1 cellular context compared by ENCODE assay signal in the genomic region with DNA sequence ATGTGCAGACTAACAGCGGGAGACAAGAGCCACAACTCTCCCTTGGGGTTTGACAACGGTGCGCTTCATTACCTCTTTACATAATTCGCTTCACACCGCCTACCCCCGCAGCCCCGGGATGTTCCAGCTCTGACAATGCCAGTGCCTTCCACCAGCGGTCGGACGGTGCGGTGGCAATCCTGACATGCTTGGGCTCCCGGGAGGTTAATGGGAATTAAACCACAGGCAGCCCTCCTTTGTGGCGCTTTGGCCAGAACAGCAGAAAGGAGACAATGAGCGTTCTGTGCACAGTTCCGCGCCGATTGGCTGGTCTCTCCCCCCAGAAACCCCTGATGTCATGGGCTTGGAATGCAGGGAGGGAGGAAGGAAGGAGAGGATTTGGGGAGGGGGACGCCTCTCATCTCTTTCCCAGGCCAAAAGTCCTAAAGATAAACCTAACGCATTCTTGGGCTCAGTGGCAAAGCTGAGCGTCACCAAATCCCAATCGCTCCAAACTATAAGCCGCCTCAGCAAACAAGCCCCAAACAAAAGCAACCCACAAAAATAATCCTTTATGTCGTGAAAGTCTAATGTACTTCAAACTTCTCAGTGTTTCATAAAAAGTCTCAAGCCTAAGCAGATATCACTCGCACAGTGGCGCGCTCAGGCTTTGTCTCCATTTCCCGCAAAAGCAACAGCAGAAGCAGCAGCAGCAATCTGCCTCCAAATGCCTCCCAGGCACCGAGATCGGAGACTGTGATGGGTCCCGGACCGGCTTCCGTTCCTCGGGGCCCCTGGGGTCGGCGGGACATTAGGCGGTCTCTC.
TF ChIP-seq lines count a peak whose summit lies in the region.

No MANE protein-coding gene starts in this region.

TF ChIP-seq in HepG2, 621 proteins besides CTCF, POLR2A, EP300 and RAD21 (continued from another document and continues in another):
- TF ChIP-seq, protein P1, sequence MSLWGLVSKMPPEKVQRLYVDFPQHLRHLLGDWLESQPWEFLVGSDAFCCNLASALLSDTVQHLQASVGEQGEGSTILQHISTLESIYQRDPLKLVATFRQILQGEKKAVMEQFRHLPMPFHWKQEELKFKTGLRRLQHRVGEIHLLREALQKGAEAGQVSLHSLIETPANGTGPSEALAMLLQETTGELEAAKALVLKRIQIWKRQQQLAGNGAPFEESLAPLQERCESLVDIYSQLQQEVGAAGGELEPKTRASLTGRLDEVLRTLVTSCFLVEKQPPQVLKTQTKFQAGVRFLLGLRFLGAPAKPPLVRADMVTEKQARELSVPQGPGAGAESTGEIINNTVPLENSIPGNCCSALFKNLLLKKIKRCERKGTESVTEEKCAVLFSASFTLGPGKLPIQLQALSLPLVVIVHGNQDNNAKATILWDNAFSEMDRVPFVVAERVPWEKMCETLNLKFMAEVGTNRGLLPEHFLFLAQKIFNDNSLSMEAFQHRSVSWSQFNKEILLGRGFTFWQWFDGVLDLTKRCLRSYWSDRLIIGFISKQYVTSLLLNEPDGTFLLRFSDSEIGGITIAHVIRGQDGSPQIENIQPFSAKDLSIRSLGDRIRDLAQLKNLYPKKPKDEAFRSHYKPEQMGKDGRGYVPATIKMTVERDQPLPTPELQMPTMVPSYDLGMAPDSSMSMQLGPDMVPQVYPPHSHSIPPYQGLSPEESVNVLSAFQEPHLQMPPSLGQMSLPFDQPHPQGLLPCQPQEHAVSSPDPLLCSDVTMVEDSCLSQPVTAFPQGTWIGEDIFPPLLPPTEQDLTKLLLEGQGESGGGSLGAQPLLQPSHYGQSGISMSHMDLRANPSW (CRISPR knock-in tag; IDR thresholded peaks at IDR 0.05; ENCODE audit: borderline replicate concordance) = no peak
- no peak for TF ChIP-seq MBD4 (IDR thresholded peaks at IDR 0.05; ENCODE audit: borderline replicate concordance, low read length)
- TF ChIP-seq, protein P2, sequence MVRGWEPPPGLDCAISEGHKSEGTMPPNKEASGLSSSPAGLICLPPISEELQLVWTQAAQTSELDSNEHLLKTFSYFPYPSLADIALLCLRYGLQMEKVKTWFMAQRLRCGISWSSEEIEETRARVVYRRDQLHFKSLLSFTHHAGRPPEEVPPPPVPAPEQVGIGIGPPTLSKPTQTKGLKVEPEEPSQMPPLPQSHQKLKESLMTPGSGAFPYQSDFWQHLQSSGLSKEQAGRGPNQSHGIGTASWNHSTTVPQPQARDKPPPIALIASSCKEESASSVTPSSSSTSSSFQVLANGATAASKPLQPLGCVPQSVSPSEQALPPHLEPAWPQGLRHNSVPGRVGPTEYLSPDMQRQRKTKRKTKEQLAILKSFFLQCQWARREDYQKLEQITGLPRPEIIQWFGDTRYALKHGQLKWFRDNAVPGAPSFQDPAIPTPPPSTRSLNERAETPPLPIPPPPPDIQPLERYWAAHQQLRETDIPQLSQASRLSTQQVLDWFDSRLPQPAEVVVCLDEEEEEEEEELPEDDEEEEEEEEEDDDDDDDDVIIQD (CRISPR knock-in tag; IDR thresholded peaks at IDR 0.05; ENCODE audit: low read depth) = no peak
- no peak for TF ChIP-seq FOXO1 (CRISPR knock-in tag; IDR thresholded peaks at IDR 0.05)
- no peak for TF ChIP-seq THAP11 (CRISPR knock-in tag; IDR thresholded peaks at IDR 0.05)
- peak; percentile 55; the same call in 1 of the 2 replicates for TF ChIP-seq ZNF256 (CRISPR knock-in tag; conservative IDR thresholded peaks at IDR 0.05)
- TF ChIP-seq, protein P3, sequence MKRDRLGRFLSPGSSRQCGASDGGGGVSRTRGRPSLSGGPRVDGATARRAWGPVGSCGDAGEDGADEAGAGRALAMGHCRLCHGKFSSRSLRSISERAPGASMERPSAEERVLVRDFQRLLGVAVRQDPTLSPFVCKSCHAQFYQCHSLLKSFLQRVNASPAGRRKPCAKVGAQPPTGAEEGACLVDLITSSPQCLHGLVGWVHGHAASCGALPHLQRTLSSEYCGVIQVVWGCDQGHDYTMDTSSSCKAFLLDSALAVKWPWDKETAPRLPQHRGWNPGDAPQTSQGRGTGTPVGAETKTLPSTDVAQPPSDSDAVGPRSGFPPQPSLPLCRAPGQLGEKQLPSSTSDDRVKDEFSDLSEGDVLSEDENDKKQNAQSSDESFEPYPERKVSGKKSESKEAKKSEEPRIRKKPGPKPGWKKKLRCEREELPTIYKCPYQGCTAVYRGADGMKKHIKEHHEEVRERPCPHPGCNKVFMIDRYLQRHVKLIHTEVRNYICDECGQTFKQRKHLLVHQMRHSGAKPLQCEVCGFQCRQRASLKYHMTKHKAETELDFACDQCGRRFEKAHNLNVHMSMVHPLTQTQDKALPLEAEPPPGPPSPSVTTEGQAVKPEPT (CRISPR knock-in tag; IDR thresholded peaks at IDR 0.05; ENCODE audit: low read depth) = no peak
- TF ChIP-seq, protein P4, sequence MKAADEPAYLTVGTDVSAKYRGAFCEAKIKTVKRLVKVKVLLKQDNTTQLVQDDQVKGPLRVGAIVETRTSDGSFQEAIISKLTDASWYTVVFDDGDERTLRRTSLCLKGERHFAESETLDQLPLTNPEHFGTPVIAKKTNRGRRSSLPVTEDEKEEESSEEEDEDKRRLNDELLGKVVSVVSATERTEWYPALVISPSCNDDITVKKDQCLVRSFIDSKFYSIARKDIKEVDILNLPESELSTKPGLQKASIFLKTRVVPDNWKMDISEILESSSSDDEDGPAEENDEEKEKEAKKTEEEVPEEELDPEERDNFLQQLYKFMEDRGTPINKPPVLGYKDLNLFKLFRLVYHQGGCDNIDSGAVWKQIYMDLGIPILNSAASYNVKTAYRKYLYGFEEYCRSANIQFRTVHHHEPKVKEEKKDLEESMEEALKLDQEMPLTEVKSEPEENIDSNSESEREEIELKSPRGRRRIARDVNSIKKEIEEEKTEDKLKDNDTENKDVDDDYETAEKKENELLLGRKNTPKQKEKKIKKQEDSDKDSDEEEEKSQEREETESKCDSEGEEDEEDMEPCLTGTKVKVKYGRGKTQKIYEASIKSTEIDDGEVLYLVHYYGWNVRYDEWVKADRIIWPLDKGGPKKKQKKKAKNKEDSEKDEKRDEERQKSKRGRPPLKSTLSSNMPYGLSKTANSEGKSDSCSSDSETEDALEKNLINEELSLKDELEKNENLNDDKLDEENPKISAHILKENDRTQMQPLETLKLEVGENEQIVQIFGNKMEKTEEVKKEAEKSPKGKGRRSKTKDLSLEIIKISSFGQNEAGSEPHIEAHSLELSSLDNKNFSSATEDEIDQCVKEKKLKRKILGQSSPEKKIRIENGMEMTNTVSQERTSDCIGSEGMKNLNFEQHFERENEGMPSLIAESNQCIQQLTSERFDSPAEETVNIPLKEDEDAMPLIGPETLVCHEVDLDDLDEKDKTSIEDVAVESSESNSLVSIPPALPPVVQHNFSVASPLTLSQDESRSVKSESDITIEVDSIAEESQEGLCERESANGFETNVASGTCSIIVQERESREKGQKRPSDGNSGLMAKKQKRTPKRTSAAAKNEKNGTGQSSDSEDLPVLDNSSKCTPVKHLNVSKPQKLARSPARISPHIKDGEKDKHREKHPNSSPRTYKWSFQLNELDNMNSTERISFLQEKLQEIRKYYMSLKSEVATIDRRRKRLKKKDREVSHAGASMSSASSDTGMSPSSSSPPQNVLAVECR (CRISPR knock-in tag; IDR thresholded peaks at IDR 0.05; ENCODE audit: borderline replicate concordance) = peak; percentile 51
- TF ChIP-seq, protein P5, sequence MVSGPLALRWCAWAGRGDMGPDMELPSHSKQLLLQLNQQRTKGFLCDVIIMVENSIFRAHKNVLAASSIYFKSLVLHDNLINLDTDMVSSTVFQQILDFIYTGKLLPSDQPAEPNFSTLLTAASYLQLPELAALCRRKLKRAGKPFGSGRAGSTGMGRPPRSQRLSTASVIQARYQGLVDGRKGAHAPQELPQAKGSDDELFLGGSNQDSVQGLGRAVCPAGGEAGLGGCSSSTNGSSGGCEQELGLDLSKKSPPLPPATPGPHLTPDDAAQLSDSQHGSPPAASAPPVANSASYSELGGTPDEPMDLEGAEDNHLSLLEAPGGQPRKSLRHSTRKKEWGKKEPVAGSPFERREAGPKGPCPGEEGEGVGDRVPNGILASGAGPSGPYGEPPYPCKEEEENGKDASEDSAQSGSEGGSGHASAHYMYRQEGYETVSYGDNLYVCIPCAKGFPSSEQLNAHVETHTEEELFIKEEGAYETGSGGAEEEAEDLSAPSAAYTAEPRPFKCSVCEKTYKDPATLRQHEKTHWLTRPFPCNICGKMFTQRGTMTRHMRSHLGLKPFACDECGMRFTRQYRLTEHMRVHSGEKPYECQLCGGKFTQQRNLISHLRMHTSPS (CRISPR knock-in tag; IDR thresholded peaks at IDR 0.05; ENCODE audit: low read depth) = no peak
- no peak for TF ChIP-seq RCOR2 (CRISPR knock-in tag; IDR thresholded peaks at IDR 0.05)
- peak; percentile 12; the same call in 1 of the 2 replicates for TF ChIP-seq HNF4G (IDR thresholded peaks at IDR 0.05; ENCODE audit: borderline replicate concordance, low read depth, low read length)
- TF ChIP-seq HNF4G (CRISPR knock-in tag; IDR thresholded peaks at IDR 0.05; ENCODE audit: borderline replicate concordance, low read depth) = no peak
- TF ChIP-seq, protein P6, sequence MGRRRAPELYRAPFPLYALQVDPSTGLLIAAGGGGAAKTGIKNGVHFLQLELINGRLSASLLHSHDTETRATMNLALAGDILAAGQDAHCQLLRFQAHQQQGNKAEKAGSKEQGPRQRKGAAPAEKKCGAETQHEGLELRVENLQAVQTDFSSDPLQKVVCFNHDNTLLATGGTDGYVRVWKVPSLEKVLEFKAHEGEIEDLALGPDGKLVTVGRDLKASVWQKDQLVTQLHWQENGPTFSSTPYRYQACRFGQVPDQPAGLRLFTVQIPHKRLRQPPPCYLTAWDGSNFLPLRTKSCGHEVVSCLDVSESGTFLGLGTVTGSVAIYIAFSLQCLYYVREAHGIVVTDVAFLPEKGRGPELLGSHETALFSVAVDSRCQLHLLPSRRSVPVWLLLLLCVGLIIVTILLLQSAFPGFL (CRISPR knock-in tag; IDR thresholded peaks at IDR 0.05) = no peak
- no peak for TF ChIP-seq MYNN (CRISPR knock-in tag; IDR thresholded peaks at IDR 0.05; ENCODE audit: low read depth)
- no peak for TF ChIP-seq ZNF850 (CRISPR knock-in tag; conservative IDR thresholded peaks at IDR 0.05)
- no peak for TF ChIP-seq HNRNPH1 (optimal IDR thresholded peaks at IDR 0.05; ENCODE audit: low read depth, low read length)
- TF ChIP-seq MED8 (CRISPR knock-in tag; IDR thresholded peaks at IDR 0.05; ENCODE audit: insufficient replicate concordance) = no peak
- no peak for TF ChIP-seq ESRRA (CRISPR knock-in tag; IDR thresholded peaks at IDR 0.05; ENCODE audit: low read depth)
- no peak for TF ChIP-seq ZNF331 (CRISPR knock-in tag; IDR thresholded peaks at IDR 0.05)
- TF ChIP-seq DR1 (CRISPR knock-in tag; IDR thresholded peaks at IDR 0.05) = no peak; the same call in 1 of the 2 replicates
- TF ChIP-seq NFE2L1 (CRISPR knock-in tag; IDR thresholded peaks at IDR 0.05; ENCODE audit: borderline replicate concordance) = no peak
- no peak for TF ChIP-seq SMAD1 (CRISPR knock-in tag; IDR thresholded peaks at IDR 0.05; ENCODE audit: borderline replicate concordance, low read depth)
- TF ChIP-seq, protein P7, sequence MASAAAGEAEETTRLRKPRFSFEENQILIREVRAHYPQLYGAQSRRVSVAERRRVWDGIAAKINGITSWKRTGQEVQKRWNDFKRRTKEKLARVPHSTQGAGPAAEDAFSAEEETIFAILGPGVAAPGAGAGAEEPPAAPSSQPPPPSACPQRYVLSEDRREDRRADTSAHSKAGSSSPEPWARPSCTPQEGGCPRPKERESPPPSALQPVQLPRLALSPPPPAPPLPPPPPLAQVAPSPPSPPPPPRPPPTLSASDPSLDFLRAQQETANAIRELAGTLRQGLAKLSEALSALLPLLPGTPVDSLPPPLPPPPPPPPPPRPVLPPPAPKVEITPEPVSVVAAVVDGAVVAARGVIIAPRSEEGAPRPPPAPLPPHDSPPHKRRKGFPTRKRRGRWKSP (CRISPR knock-in tag; IDR thresholded peaks at IDR 0.05) = no peak
- TF ChIP-seq ZNF343 (CRISPR knock-in tag; IDR thresholded peaks at IDR 0.05) = no peak
- TF ChIP-seq SALL2 (CRISPR knock-in tag; IDR thresholded peaks at IDR 0.05) = 0 out of 2 replicates have a peak, but pooled peaks have one; percentile 15
- TF ChIP-seq, protein P8, sequence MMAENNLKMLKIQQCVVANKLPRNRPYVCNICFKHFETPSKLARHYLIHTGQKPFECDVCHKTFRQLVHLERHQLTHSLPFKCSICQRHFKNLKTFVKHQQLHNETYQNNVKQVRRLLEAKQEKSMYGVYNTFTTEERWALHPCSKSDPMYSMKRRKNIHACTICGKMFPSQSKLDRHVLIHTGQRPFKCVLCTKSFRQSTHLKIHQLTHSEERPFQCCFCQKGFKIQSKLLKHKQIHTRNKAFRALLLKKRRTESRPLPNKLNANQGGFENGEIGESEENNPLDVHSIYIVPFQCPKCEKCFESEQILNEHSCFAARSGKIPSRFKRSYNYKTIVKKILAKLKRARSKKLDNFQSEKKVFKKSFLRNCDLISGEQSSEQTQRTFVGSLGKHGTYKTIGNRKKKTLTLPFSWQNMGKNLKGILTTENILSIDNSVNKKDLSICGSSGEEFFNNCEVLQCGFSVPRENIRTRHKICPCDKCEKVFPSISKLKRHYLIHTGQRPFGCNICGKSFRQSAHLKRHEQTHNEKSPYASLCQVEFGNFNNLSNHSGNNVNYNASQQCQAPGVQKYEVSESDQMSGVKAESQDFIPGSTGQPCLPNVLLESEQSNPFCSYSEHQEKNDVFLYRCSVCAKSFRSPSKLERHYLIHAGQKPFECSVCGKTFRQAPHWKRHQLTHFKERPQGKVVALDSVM (CRISPR knock-in tag; IDR thresholded peaks at IDR 0.05) = no peak
- TF ChIP-seq ZZZ3 (CRISPR knock-in tag; IDR thresholded peaks at IDR 0.05; ENCODE audit: borderline replicate concordance) = no peak
- no peak for TF ChIP-seq ZNF619 (CRISPR knock-in tag; IDR thresholded peaks at IDR 0.05)
- TF ChIP-seq SP2 (CRISPR knock-in tag; IDR thresholded peaks at IDR 0.05) = no peak
- TF ChIP-seq, protein P9, sequence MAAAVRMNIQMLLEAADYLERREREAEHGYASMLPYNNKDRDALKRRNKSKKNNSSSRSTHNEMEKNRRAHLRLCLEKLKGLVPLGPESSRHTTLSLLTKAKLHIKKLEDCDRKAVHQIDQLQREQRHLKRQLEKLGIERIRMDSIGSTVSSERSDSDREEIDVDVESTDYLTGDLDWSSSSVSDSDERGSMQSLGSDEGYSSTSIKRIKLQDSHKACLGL (CRISPR knock-in tag; IDR thresholded peaks at IDR 0.05) = no peak
- TF ChIP-seq EHMT2 (IDR thresholded peaks at IDR 0.05; ENCODE audit: borderline replicate concordance, low read depth, low read length) = no peak
- no peak for TF ChIP-seq SOX6 (IDR thresholded peaks at IDR 0.05)
- peak; percentile 53; the same call in 1 of the 2 replicates for TF ChIP-seq SOX6 (CRISPR knock-in tag; IDR thresholded peaks at IDR 0.05)
- TF ChIP-seq ISL2 (CRISPR knock-in tag; IDR thresholded peaks at IDR 0.05) = 0 out of 2 replicates have a peak, but pooled peaks have one; percentile 56
- no peak for TF ChIP-seq CENPX (CRISPR knock-in tag; IDR thresholded peaks at IDR 0.05)
- TF ChIP-seq IRF2 (CRISPR knock-in tag; IDR thresholded peaks at IDR 0.05) = peak; percentile 23; the same call in 1 of the 2 replicates
- TF ChIP-seq TARDBP (CRISPR knock-in tag; IDR thresholded peaks at IDR 0.05) = peak; percentile 34
- TF ChIP-seq, protein P10, sequence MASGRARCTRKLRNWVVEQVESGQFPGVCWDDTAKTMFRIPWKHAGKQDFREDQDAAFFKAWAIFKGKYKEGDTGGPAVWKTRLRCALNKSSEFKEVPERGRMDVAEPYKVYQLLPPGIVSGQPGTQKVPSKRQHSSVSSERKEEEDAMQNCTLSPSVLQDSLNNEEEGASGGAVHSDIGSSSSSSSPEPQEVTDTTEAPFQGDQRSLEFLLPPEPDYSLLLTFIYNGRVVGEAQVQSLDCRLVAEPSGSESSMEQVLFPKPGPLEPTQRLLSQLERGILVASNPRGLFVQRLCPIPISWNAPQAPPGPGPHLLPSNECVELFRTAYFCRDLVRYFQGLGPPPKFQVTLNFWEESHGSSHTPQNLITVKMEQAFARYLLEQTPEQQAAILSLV (CRISPR knock-in tag; IDR thresholded peaks at IDR 0.05; ENCODE audit: borderline replicate concordance) = no peak
